ENCODE assay signal across 7 cellular contexts in genomic region chr9:136882109-136882946, GRCh38. TPM values are rescaled to one million over a fixed set of nuclear protein-coding genes. Genes with fewer than 3 reads are reported as not detected.
A peak's percentile ranks its signal among the peaks of the same experiment; 100 is the strongest.
DNase-seq lines count a peak whose midpoint lies in the region; ATAC-seq and TF ChIP-seq lines count a peak whose summit lies in the region.

No MANE protein-coding gene starts in this region.

- H3K36me3 Mint-ChIP-seq in activated CD8-positive, alpha-beta T cell treated with anti-CD3 and anti-CD28 coated beads, Interleukin-2, amount 10 ng/mL, durations not matched to agents 7 days and 5 days (ENCODE audit: low read depth) = peaks cover 11% of the 10 kb centered on the region
- H3K36me3 Mint-ChIP-seq in endothelial cell (ENCODE audit: low read depth, unreplicated experiment) = no peaks in the 10 kb centered on the region

- no peaks in the 10 kb centered on the region for H3K36me3 ChIP-seq in rectal smooth muscle tissue (ENCODE audit: control insufficient read depth, insufficient read depth, low read length)

- no peaks in the 10 kb centered on the region for H3K9me3 Mint-ChIP-seq in activated CD8-positive, alpha-beta T cell treated with anti-CD3 and anti-CD28 coated beads, Interleukin-2, amount 10 ng/mL, durations not matched to agents 7 days and 5 days (ENCODE audit: insufficient read depth)
- no peaks in the 10 kb centered on the region for H3K9me3 Mint-ChIP-seq in endothelial cell (ENCODE audit: unreplicated experiment)

- H3K4me1 Mint-ChIP-seq in activated CD8-positive, alpha-beta T cell treated with anti-CD3 and anti-CD28 coated beads, Interleukin-2, amount 10 ng/mL, durations not matched to agents 7 days and 5 days (ENCODE audit: low read depth) = peaks cover 52% of the 10 kb centered on the region
- peaks cover 2% of the 10 kb centered on the region for H3K4me1 Mint-ChIP-seq in endothelial cell (ENCODE audit: unreplicated experiment)

- POLR2A ChIA-PET in activated CD8-positive, alpha-beta T cell treated with anti-CD3 and anti-CD28 coated beads, Interleukin-2, amount 10 ng/mL, durations not matched to agents 7 days and 5 days (lab: Charles Lee) = interaction anchor here (0.6 to 2.2 kb wide), 13 partner anchors 9 to 358 kb away, joined by 3 to 15 read pairs (median 3); partner anchors contain the start of gene MAN1B1

- no peaks in the 10 kb centered on the region for H3K27me3 ChIP-seq in rectal smooth muscle tissue (ENCODE audit: control insufficient read depth, insufficient read depth, low read length)

- peak overlapping the region; percentile 7 for H3K4me3 ChIP-seq in epithelial cell of proximal tubule (ENCODE audit: low read depth, low read length)
- H3K4me3 ChIP-seq in rectal smooth muscle tissue (ENCODE audit: low read length) = peak overlapping the region; percentile 58

- H3K9ac ChIP-seq in rectal smooth muscle tissue (ENCODE audit: low read length) = no peak overlapping the region

- peak overlapping the region; percentile 93 for H3K27ac Mint-ChIP-seq in activated CD8-positive, alpha-beta T cell treated with anti-CD3 and anti-CD28 coated beads, Interleukin-2, amount 10 ng/mL, durations not matched to agents 7 days and 5 days
- no peak overlapping the region for H3K27ac Mint-ChIP-seq in endothelial cell (ENCODE audit: unreplicated experiment)

- ATAC-seq in GM18909 (IDR thresholded peaks at IDR 0.05; ENCODE audit: poor library complexity, unreplicated experiment) (peak; percentile 23), GM19328 (IDR thresholded peaks at IDR 0.05; ENCODE audit: unreplicated experiment) (no peak)
- peak; percentile 45 for ATAC-seq in activated CD8-positive, alpha-beta T cell treated with anti-CD3 and anti-CD28 coated beads, Interleukin-2, amount 10 ng/mL, durations not matched to agents 7 days and 5 days

- H3K27me3 Mint-ChIP-seq in activated CD8-positive, alpha-beta T cell treated with anti-CD3 and anti-CD28 coated beads, Interleukin-2, amount 10 ng/mL, durations not matched to agents 7 days and 5 days (ENCODE audit: low read depth) = no peaks in the 10 kb centered on the region
- H3K27me3 Mint-ChIP-seq in endothelial cell (ENCODE audit: unreplicated experiment) = peaks cover 6% of the 10 kb centered on the region

- H3K4me1 ChIP-seq in rectal smooth muscle tissue (ENCODE audit: control insufficient read depth, insufficient read depth, low read length) = peaks cover 3% of the 10 kb centered on the region

- peak overlapping the region; percentile 77 for H3K4me3 Mint-ChIP-seq in activated CD8-positive, alpha-beta T cell treated with anti-CD3 and anti-CD28 coated beads, Interleukin-2, amount 10 ng/mL, durations not matched to agents 7 days and 5 days
- no peak overlapping the region for H3K4me3 Mint-ChIP-seq in endothelial cell (ENCODE audit: unreplicated experiment)

- CTCF ChIA-PET in activated CD8-positive, alpha-beta T cell treated with anti-CD3 and anti-CD28 coated beads, Interleukin-2, amount 10 ng/mL, durations not matched to agents 7 days and 5 days (lab: Charles Lee) = interaction anchor here (0.7 to 3.0 kb wide), 13 partner anchors 12 to 187 kb away, joined by 3 to 21 read pairs (median 4); partner anchors contain the start of genes ABCA2, AJM1, EDF1 and MAMDC4

- no peak for TF ChIP-seq CTCF in epithelial cell of proximal tubule (conservative IDR thresholded peaks at IDR 0.05; ENCODE audit: low read depth, low read length)
- TF ChIP-seq CTCF in endothelial cell (IDR thresholded peaks at IDR 0.05; ENCODE audit: unreplicated experiment) = no peak

- DNase-seq in M059J (ENCODE audit: low read depth) (peak; percentile 94), epithelial cell of proximal tubule (ENCODE audit: low read depth) (peak; percentile 43), endothelial cell (ENCODE audit: low spot score) (no peak)
- DNase-seq in activated CD8-positive, alpha-beta T cell treated with anti-CD3 and anti-CD28 coated beads, Interleukin-2, amount 10 ng/mL, durations not matched to agents 7 days and 5 days = peak; percentile 89

- H3K27ac ChIP-seq in rectal smooth muscle tissue (ENCODE audit: low read depth, low read length) = no peak overlapping the region

RNA-seq across cellular contexts. Expression of gene TRAF2, which starts 4.0 kb away (rescaled TPM):
- total RNA-seq in M059J (2014; rRNA removed; shearing (Covaris generic)) = 13.6 and 26.8 TPM in 2 replicates
- 10 to 100 TPM; 48.5 to 57.2 TPM for total RNA-seq in activated CD8-positive, alpha-beta T cell treated with anti-CD3 and anti-CD28 coated beads, Interleukin-2, amount 10 ng/mL, durations not matched to agents 7 days and 5 days
- 21.0 and 26.1 TPM in 2 replicates for total RNA-seq in epithelial cell of proximal tubule
- total RNA-seq in endothelial cell (ENCODE audit: unreplicated experiment) = 21.7 TPM

RNA-seq across cellular contexts. Expression of gene EDF1, which starts 16.2 kb away (rescaled TPM):
- total RNA-seq in M059J (2014; rRNA removed; shearing (Covaris generic)) = 567 and 587 TPM in 2 replicates
- 100 to 1,000 TPM; 279 to 310 TPM for total RNA-seq in activated CD8-positive, alpha-beta T cell treated with anti-CD3 and anti-CD28 coated beads, Interleukin-2, amount 10 ng/mL, durations not matched to agents 7 days and 5 days
- 403 and 419 TPM in 2 replicates for total RNA-seq in epithelial cell of proximal tubule
- total RNA-seq in endothelial cell (ENCODE audit: unreplicated experiment) = 286 TPM

RNA-seq across cellular contexts. Expression of gene MAMDC4, which starts 30.2 kb away (rescaled TPM):
- total RNA-seq in M059J (2014; rRNA removed; shearing (Covaris generic)) = 0.44 TPM in 1 of 2 replicates, not detected in the other
- total RNA-seq in activated CD8-positive, alpha-beta T cell treated with anti-CD3 and anti-CD28 coated beads, Interleukin-2, amount 10 ng/mL, durations not matched to agents 7 days and 5 days = 10 to 100 TPM; 14.7 to 15.8 TPM
- total RNA-seq in epithelial cell of proximal tubule = 1.2 and 4.8 TPM in 2 replicates
- 10.0 TPM for total RNA-seq in endothelial cell (ENCODE audit: unreplicated experiment)

RNA-seq across cellular contexts. Expression of gene PHPT1, which starts 33.1 kb away (rescaled TPM):
- total RNA-seq in M059J (2014; rRNA removed; shearing (Covaris generic)) = 81.2 and 95.3 TPM in 2 replicates
- 100 to 1,000 TPM; 108 to 119 TPM for total RNA-seq in activated CD8-positive, alpha-beta T cell treated with anti-CD3 and anti-CD28 coated beads, Interleukin-2, amount 10 ng/mL, durations not matched to agents 7 days and 5 days
- total RNA-seq in epithelial cell of proximal tubule (101 and 114 TPM in 2 replicates), endothelial cell (ENCODE audit: unreplicated experiment) (134 TPM)

RNA-seq across cellular contexts. Expression of gene AJM1, which starts 40.0 kb away (rescaled TPM):
- total RNA-seq in M059J (2014; rRNA removed; shearing (Covaris generic)) = 0.15 and 1.1 TPM in 2 replicates
- 1 to 10 TPM; 5.3 to 5.6 TPM for total RNA-seq in activated CD8-positive, alpha-beta T cell treated with anti-CD3 and anti-CD28 coated beads, Interleukin-2, amount 10 ng/mL, durations not matched to agents 7 days and 5 days
- total RNA-seq in epithelial cell of proximal tubule (0.51 and 2.2 TPM in 2 replicates), endothelial cell (ENCODE audit: unreplicated experiment) (0.80 TPM)
